ENCODE assay signal across 2 cellular contexts in genomic region chr20:43914286-43914685, GRCh38.
A peak's percentile ranks its signal among the peaks of the same experiment; 100 is the strongest.
TF ChIP-seq lines count a peak whose summit lies in the region.

No MANE protein-coding gene starts in this region.

TF ChIP-seq in HEK293, 187 proteins besides CTCF, POLR2A, EP300 and RAD21 (continued from another document):
- TF ChIP-seq, protein P1, sequence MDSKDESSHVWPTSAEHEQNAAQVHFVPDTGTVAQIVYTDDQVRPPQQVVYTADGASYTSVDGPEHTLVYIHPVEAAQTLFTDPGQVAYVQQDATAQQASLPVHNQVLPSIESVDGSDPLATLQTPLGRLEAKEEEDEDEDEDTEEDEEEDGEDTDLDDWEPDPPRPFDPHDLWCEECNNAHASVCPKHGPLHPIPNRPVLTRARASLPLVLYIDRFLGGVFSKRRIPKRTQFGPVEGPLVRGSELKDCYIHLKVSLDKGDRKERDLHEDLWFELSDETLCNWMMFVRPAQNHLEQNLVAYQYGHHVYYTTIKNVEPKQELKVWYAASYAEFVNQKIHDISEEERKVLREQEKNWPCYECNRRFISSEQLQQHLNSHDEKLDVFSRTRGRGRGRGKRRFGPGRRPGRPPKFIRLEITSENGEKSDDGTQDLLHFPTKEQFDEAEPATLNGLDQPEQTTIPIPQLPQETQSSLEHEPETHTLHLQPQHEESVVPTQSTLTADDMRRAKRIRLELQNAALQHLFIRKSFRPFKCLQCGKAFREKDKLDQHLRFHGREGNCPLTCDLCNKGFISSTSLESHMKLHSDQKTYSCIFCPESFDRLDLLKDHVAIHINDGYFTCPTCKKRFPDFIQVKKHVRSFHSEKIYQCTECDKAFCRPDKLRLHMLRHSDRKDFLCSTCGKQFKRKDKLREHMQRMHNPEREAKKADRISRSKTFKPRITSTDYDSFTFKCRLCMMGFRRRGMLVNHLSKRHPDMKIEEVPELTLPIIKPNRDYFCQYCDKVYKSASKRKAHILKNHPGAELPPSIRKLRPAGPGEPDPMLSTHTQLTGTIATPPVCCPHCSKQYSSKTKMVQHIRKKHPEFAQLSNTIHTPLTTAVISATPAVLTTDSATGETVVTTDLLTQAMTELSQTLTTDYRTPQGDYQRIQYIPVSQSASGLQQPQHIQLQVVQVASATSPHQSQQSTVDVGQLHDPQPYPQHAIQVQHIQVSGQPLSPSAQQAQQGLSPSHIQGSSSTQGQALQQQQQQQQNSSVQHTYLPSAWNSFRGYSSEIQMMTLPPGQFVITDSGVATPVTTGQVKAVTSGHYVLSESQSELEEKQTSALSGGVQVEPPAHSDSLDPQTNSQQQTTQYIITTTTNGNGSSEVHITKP (tag by site-specific recombination; IDR thresholded peaks at IDR 0.05), result peak; percentile 92
- TF ChIP-seq SP2 (tag by site-specific recombination; IDR thresholded peaks at IDR 0.05) (peak; percentile 27), ZNF266 (tag by site-specific recombination; IDR thresholded peaks at IDR 0.05; ENCODE audit: low read depth) (no peak), ZNF571 (tag by site-specific recombination; IDR thresholded peaks at IDR 0.05) (no peak), ZBTB48 (tag by site-specific recombination; IDR thresholded peaks at IDR 0.05) (0 out of 2 replicates have a peak, but pooled peaks have one; percentile 33), EGR2 (tag by site-specific recombination; IDR thresholded peaks at IDR 0.05; ENCODE audit: low read depth) (peak; percentile 30; the same call in 1 of the 2 replicates), ZNF596 (tag by site-specific recombination; IDR thresholded peaks at IDR 0.05) (no peak), ZFHX2 (tag by site-specific recombination; conservative IDR thresholded peaks at IDR 0.05) (peak; percentile 57), ZNF239 (tag by site-specific recombination; IDR thresholded peaks at IDR 0.05) (no peak), ZBTB8A (tag by site-specific recombination; IDR thresholded peaks at IDR 0.05) (peak; percentile 19; the same call in 1 of the 2 replicates), ZNF341 (tag by site-specific recombination; IDR thresholded peaks at IDR 0.05; ENCODE audit: low read depth) (peak; percentile 51; the same call in 1 of the 2 replicates)
- TF ChIP-seq, protein P2, sequence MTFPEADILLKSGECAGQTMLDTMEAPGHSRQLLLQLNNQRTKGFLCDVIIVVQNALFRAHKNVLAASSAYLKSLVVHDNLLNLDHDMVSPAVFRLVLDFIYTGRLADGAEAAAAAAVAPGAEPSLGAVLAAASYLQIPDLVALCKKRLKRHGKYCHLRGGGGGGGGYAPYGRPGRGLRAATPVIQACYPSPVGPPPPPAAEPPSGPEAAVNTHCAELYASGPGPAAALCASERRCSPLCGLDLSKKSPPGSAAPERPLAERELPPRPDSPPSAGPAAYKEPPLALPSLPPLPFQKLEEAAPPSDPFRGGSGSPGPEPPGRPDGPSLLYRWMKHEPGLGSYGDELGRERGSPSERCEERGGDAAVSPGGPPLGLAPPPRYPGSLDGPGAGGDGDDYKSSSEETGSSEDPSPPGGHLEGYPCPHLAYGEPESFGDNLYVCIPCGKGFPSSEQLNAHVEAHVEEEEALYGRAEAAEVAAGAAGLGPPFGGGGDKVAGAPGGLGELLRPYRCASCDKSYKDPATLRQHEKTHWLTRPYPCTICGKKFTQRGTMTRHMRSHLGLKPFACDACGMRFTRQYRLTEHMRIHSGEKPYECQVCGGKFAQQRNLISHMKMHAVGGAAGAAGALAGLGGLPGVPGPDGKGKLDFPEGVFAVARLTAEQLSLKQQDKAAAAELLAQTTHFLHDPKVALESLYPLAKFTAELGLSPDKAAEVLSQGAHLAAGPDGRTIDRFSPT (tag by site-specific recombination; IDR thresholded peaks at IDR 0.05), result no peak
- TF ChIP-seq, protein P3, sequence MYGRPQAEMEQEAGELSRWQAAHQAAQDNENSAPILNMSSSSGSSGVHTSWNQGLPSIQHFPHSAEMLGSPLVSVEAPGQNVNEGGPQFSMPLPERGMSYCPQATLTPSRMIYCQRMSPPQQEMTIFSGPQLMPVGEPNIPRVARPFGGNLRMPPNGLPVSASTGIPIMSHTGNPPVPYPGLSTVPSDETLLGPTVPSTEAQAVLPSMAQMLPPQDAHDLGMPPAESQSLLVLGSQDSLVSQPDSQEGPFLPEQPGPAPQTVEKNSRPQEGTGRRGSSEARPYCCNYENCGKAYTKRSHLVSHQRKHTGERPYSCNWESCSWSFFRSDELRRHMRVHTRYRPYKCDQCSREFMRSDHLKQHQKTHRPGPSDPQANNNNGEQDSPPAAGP (tag by site-specific recombination; IDR thresholded peaks at IDR 0.05), result 0 out of 2 replicates have a peak, but pooled peaks have one; percentile 28

TF ChIP-seq in WTC11, 78 proteins besides CTCF, POLR2A, EP300 and RAD21 (continued from another document):
- TF ChIP-seq E2F5 (CRISPR knock-in tag; IDR thresholded peaks at IDR 0.05) (no peak), ESRRA (CRISPR knock-in tag; IDR thresholded peaks at IDR 0.05; ENCODE audit: borderline replicate concordance) (no peak)
